ENCODE assay signal across 8 cellular contexts in genomic region chr1:215567491-215568286, GRCh38. TPM values are rescaled to one million over a fixed set of nuclear protein-coding genes. Genes with fewer than 3 reads are reported as not detected.
DNase-seq lines count a peak whose midpoint lies in the region; ATAC-seq and TF ChIP-seq lines count a peak whose summit lies in the region.

No MANE protein-coding gene starts in this region.

- DNase-seq in A172 (ENCODE audit: low spot score) (peak; percentile 68), NCI-H146 treated with DMSO at 0.1 percent for 48 hours (lab: John Stamatoyannopoulos, UW; ENCODE audit: unreplicated experiment) (peak; percentile 62), UCSD-AML1 (lab: John Stamatoyannopoulos, UW; ENCODE audit: unreplicated experiment) (peak; percentile 70), colonic mucosa (peak; percentile 66), left lung (peak; percentile 38 to 87)
- peak; percentile 25 to 28 for DNase-seq in stimulated activated CD4-positive, alpha-beta T cell treated with anti-CD3 and anti-CD28 coated beads, Interleukin-2, amount 100 ng/mL, for 48 hours

- peak overlapping the region; percentile 93 for H3K27ac ChIP-seq in colonic mucosa
- H3K27ac ChIP-seq in left lung, result peak overlapping the region; percentile 84 to 92

- peaks cover 4% of the 10 kb centered on the region for H3K4me1 ChIP-seq in colonic mucosa
- H3K4me1 ChIP-seq in left lung, result peaks cover 5 to 45% of the 10 kb centered on the region in 2 donors

- H3K27me3 ChIP-seq in colonic mucosa (no peaks in the 10 kb centered on the region), left lung (peaks cover 0 to 11% of the 10 kb centered on the region in 2 donors)

- H3K36me3 ChIP-seq in colonic mucosa, result no peaks in the 10 kb centered on the region
- no peaks in the 10 kb centered on the region for H3K36me3 ChIP-seq in left lung

- peak overlapping the region; percentile 71 for H3K4me3 ChIP-seq in colonic mucosa
- H3K4me3 ChIP-seq in left lung, result peak overlapping the region; percentile 70 to 75

- no peaks in the 10 kb centered on the region for H3K9me3 ChIP-seq in colonic mucosa
- no peaks in the 10 kb centered on the region for H3K9me3 ChIP-seq in left lung

- TF ChIP-seq CTCF in colonic mucosa (IDR thresholded peaks at IDR 0.05) (no peak), left lung (IDR thresholded peaks at IDR 0.05) (no peak)

- intact Hi-C loops in colonic mucosa (cut with DNase I) (no loop called here), left lung (cut with DNase I) (no loop called here)

- ATAC-seq in GM18499 (IDR thresholded peaks at IDR 0.05; ENCODE audit: insufficient read depth, unreplicated experiment), result peak; percentile 40
- ATAC-seq in HG02884 (IDR thresholded peaks at IDR 0.05; ENCODE audit: unreplicated experiment), result peak; percentile 61
- ATAC-seq in left lung, result peak; percentile 73

- H3K9ac ChIP-seq in colonic mucosa (ENCODE audit: low read depth in 2 of 2, low read length in 2 of 2), result peak overlapping the region; percentile 76 to 93

RNA-seq across cellular contexts. Expression of gene KCTD3, which starts 0.6 kb away (rescaled TPM):
- total RNA-seq in A172 (2014; rRNA removed; shearing (Covaris generic)), result 43.1 and 47.8 TPM in 2 replicates
- total RNA-seq in colonic mucosa, result 10 to 100 TPM; 33.6 to 50.9 TPM
- total RNA-seq in left lung, result 10 to 100 TPM; 19.8 to 28.1 TPM

Comparison
In these comparisons a context has a peak if more than half of its experiments do, and no peak if none do; other contexts are left out.
1. Peak in every context shown above with its lines: DNase-seq, ATAC-seq, H3K4me3 ChIP-seq and H3K27ac ChIP-seq.